Comparison of ENCODE assay signal across 17 cellular contexts in genomic region chr15:30791239-30791638, GRCh38.
DNase-seq lines count a peak whose midpoint lies in the region; ATAC-seq and TF ChIP-seq lines count a peak whose summit lies in the region.
"Had no signal": no experiment of that assay in that cellular context is flagged by ENCODE, and none has a peak within 500 bp of the region (broad histone marks: within the 10 kb centered on the region; RNA-seq: fewer than 3 reads in every experiment).

No MANE protein-coding gene starts in this region.

- H3K9me2 ChIP-seq in HCT116 (ENCODE audit: insufficient read depth), result no peaks in the 10 kb centered on the region

- TF ChIP-seq POLR2A in HCT116 (IDR thresholded peaks at IDR 0.05; ENCODE audit: borderline replicate concordance, extremely low read depth, insufficient read depth, insufficient read length), result no peak

- DNase-seq in MCF 10A (ENCODE audit: unreplicated experiment) (peak; percentile 40), mammary epithelial cell (no peak), HCT116 (ENCODE audit: low read depth, low spot score) (no peak), SK-MEL-5 (ENCODE audit: low read depth, low spot score) (peak; percentile 64), posterior vena cava (ENCODE audit: low spot score) (peak; percentile 40), amygdala (lab: John Stamatoyannopoulos, UW) (no peak), OCI-M1 (lab: John Stamatoyannopoulos, UW) (no peak)
- DNase-seq in activated CD4-positive, alpha-beta memory T cell treated with anti-CD3 and anti-CD28 coated beads, Interleukin-2, amount 10 ng/mL, durations not matched to agents 7 days and 5 days, result no peak
- DNase-seq: amniotic stem cell; KG1; mesenchymal stem cell; NCI-H187; right cardiac atrium; stimulated activated CD4-positive, alpha-beta T cell treated with anti-CD3 and anti-CD28 coated beads, Interleukin-4, amount 100 ng/mL, for 1 hour; upper lobe of right lung had no signal

- no peak overlapping the region for H3K4me3 ChIP-seq in mammary epithelial cell (replicated peaks in 1 of 3; ENCODE audit: insufficient read depth in 1 of 3, low read depth in 2 of 3, low read length in 3 of 3)
- H3K4me3 ChIP-seq in HCT116 (replicated peaks in 1 of 2; ENCODE audit: low read depth in 1 of 2, low read length in 2 of 2), result no peak overlapping the region
- H3K4me3 ChIP-seq: gastroesophageal sphincter, GM12878, upper lobe of right lung had no signal

- H3K9ac ChIP-seq in mammary epithelial cell (ENCODE audit: insufficient read depth, low read length) (no peak overlapping the region), HCT116 (ENCODE audit: low read length) (no peak overlapping the region)

- H3K79me2 ChIP-seq in mammary epithelial cell (ENCODE audit: insufficient read depth, low read length), result no peaks in the 10 kb centered on the region
- H3K79me2 ChIP-seq in HCT116 (ENCODE audit: insufficient read depth, low read length), result no peaks in the 10 kb centered on the region

- 97% methylated on average over 6 of the region's 9 CpGs for WGBS in mammary epithelial cell (ENCODE audit: low coverage, missing lambda C conversion rate)

- CTCF ChIA-PET in MCF 10A (lab: Yijun Ruan, JAX) (no interaction called here), mammary epithelial cell (lab: Charles Lee; ENCODE audit: low non-redundant PET) (no interaction called here), HCT116 (lab: Charles Lee) (interaction anchor here (0.9 kb wide), 1 partner anchor 8 kb away, joined by 3 read pairs; no protein-coding TSS in a partner anchor)
- CTCF ChIA-PET in activated CD4-positive, alpha-beta memory T cell treated with anti-CD3 and anti-CD28 coated beads, Interleukin-2, amount 10 ng/mL, durations not matched to agents 7 days and 5 days (lab: Charles Lee), result no interaction called here

- H3K27me3 ChIP-seq in mammary epithelial cell (ENCODE audit: insufficient read depth, low read length) (no peaks in the 10 kb centered on the region), HCT116 (ENCODE audit: insufficient read depth, low read length) (no peaks in the 10 kb centered on the region)
- H3K27me3 ChIP-seq: upper lobe of right lung had no signal

- H3K36me3 ChIP-seq in mammary epithelial cell (ENCODE audit: insufficient read depth, low read length), result no peaks in the 10 kb centered on the region
- no peaks in the 10 kb centered on the region for H3K36me3 ChIP-seq in HCT116 (ENCODE audit: control insufficient read depth in 1 of 2, insufficient read depth in 2 of 2, low read length in 2 of 2)
- H3K36me3 ChIP-seq: gastroesophageal sphincter, upper lobe of right lung had no signal

- no peak overlapping the region for H3K27ac ChIP-seq in mammary epithelial cell (ENCODE audit: insufficient read depth, low read depth, low read length)
- no peak overlapping the region for H3K27ac ChIP-seq in HCT116 (ENCODE audit: low read depth, low read length)
- H3K27ac ChIP-seq: gastroesophageal sphincter, upper lobe of right lung had no signal

- no peaks in the 10 kb centered on the region for H3K9me3 ChIP-seq in mammary epithelial cell (replicated peaks; ENCODE audit: insufficient read depth, low read length)
- no peaks in the 10 kb centered on the region for H3K9me3 ChIP-seq in HCT116 (ENCODE audit: control insufficient read depth in 1 of 2, insufficient read depth in 1 of 2, low read depth in 1 of 2, low read length in 2 of 2)
- H3K9me3 ChIP-seq: gastroesophageal sphincter, upper lobe of right lung had no signal

- intact Hi-C loops in MCF 10A (cut with micrococcal nuclease), result no loop called here
- intact Hi-C loops in mammary epithelial cell (cut with micrococcal nuclease), result loop anchor here (10.0 kb wide), 1 partner anchor 334 kb away; no protein-coding TSS in a partner anchor
- intact Hi-C loops in HCT116 (cut with micrococcal nuclease), result no loop called here
- intact Hi-C loops in posterior vena cava (cut with DNase I), result no loop called here

- no peaks in the 10 kb centered on the region for H3K36me3 Mint-ChIP-seq in MCF 10A (ENCODE audit: insufficient read depth, unreplicated experiment)
- H3K36me3 Mint-ChIP-seq in activated CD4-positive, alpha-beta memory T cell treated with anti-CD3 and anti-CD28 coated beads, Interleukin-2, amount 10 ng/mL, durations not matched to agents 7 days and 5 days (ENCODE audit: low read depth), result no peaks in the 10 kb centered on the region

- peaks cover 7% of the 10 kb centered on the region for H3K4me1 Mint-ChIP-seq in MCF 10A (ENCODE audit: insufficient read depth, unreplicated experiment)
- H3K4me1 Mint-ChIP-seq in activated CD4-positive, alpha-beta memory T cell treated with anti-CD3 and anti-CD28 coated beads, Interleukin-2, amount 10 ng/mL, durations not matched to agents 7 days and 5 days, result no peaks in the 10 kb centered on the region

- no peak overlapping the region for H3K27ac Mint-ChIP-seq in MCF 10A (ENCODE audit: low read depth, unreplicated experiment)
- H3K27ac Mint-ChIP-seq in activated CD4-positive, alpha-beta memory T cell treated with anti-CD3 and anti-CD28 coated beads, Interleukin-2, amount 10 ng/mL, durations not matched to agents 7 days and 5 days, result no peak overlapping the region

- RAD21 ChIA-PET in HCT116 (lab: Charles Lee; ENCODE audit: low non-redundant PET in 1 of 2, low total read pairs in 2 of 2, uncharacterized antibody in 2 of 2, unreplicated experiment in 2 of 2), result no interaction called here

- no peak overlapping the region for H3K4me3 Mint-ChIP-seq in MCF 10A (ENCODE audit: unreplicated experiment)
- no peak overlapping the region for H3K4me3 Mint-ChIP-seq in activated CD4-positive, alpha-beta memory T cell treated with anti-CD3 and anti-CD28 coated beads, Interleukin-2, amount 10 ng/mL, durations not matched to agents 7 days and 5 days

- H3K4me1 ChIP-seq in mammary epithelial cell (ENCODE audit: insufficient read depth, low read length), result no peaks in the 10 kb centered on the region
- H3K4me1 ChIP-seq in HCT116 (ENCODE audit: control insufficient read depth in 1 of 2, insufficient read depth in 2 of 2, low read length in 2 of 2), result no peaks in the 10 kb centered on the region
- H3K4me1 ChIP-seq: gastroesophageal sphincter, upper lobe of right lung had no signal

- BruUV-seq in MCF 10A (replicated peaks; lab: Mats Ljungman, UMichigan), result no TSS peak
- no TSS peak for BruUV-seq in mammary epithelial cell (replicated peaks; lab: Mats Ljungman, UMichigan)
- no TSS peak for BruUV-seq in HCT116 (replicated peaks; lab: Mats Ljungman, UMichigan)

- in situ Hi-C loops in mammary epithelial cell (cut with MboI; ENCODE audit: low sequenced_read_pairs in 2 of 2) (no loop called here), SK-MEL-5 (cut with HindIII; ENCODE audit: low pct_unique_long_range_greater_than_20kb, low sequenced_read_pairs) (no loop called here)

- no peak for TF ChIP-seq CTCF in MCF 10A (IDR thresholded peaks at IDR 0.05; ENCODE audit: unreplicated experiment)
- TF ChIP-seq CTCF in mammary epithelial cell (conservative IDR thresholded peaks at IDR 0.05 in 1 of 2, IDR thresholded peaks at IDR 0.05 in 1 of 2; ENCODE audit: extremely low read depth in 1 of 2, insufficient read depth in 1 of 2, low read depth in 1 of 2, low read length in 2 of 2), result no peak
- no peak for TF ChIP-seq CTCF in HCT116 (IDR thresholded peaks at IDR 0.05 in 2 of 3, conservative IDR thresholded peaks at IDR 0.05 in 1 of 3; ENCODE audit: borderline replicate concordance in 1 of 3, insufficient read depth in 1 of 3, low read depth in 2 of 3, low read length in 2 of 3)

- H4K20me1 ChIP-seq in mammary epithelial cell (ENCODE audit: insufficient read depth, low read length) (no peaks in the 10 kb centered on the region), HCT116 (ENCODE audit: insufficient read depth) (no peaks in the 10 kb centered on the region)

- H3K9me3 Mint-ChIP-seq in MCF 10A (ENCODE audit: unreplicated experiment), result no peaks in the 10 kb centered on the region
- H3K9me3 Mint-ChIP-seq in activated CD4-positive, alpha-beta memory T cell treated with anti-CD3 and anti-CD28 coated beads, Interleukin-2, amount 10 ng/mL, durations not matched to agents 7 days and 5 days, result no peaks in the 10 kb centered on the region

- H2AFZ ChIP-seq in mammary epithelial cell (ENCODE audit: low read depth, low read length), result no peak overlapping the region
- no peak overlapping the region for H2AFZ ChIP-seq in HCT116 (ENCODE audit: low read depth, low read length, poor library complexity, severe bottlenecking)

- no peak for TF ChIP-seq RAD21 in HCT116 (IDR thresholded peaks at IDR 0.05; ENCODE audit: low read depth)

- dilution Hi-C loops in mammary epithelial cell (cut with HindIII; ENCODE audit: low sequenced_read_pairs), result loop anchor here (25.0 kb wide), 1 partner anchor 321 kb away; the partner anchor contains the start of gene TRPM1

- POLR2A ChIA-PET in MCF 10A (lab: Yijun Ruan, JAX), result no interaction called here
- POLR2A ChIA-PET in HCT116 (lab: Charles Lee), result no interaction called here
- POLR2A ChIA-PET in activated CD4-positive, alpha-beta memory T cell treated with anti-CD3 and anti-CD28 coated beads, Interleukin-2, amount 10 ng/mL, durations not matched to agents 7 days and 5 days (lab: Charles Lee), result no interaction called here

- H3K4me2 ChIP-seq in mammary epithelial cell (ENCODE audit: insufficient read depth, low read depth, low read length) (no peak overlapping the region), HCT116 (ENCODE audit: low read length) (no peak overlapping the region)

- no peak; the same call in 1 of the 2 replicates for ATAC-seq in HCT116
- ATAC-seq: gastroesophageal sphincter, GM12878, right cardiac atrium, upper lobe of right lung had no signal

- no peaks in the 10 kb centered on the region for H3K27me3 Mint-ChIP-seq in MCF 10A (ENCODE audit: insufficient read depth, unreplicated experiment)
- peaks cover 17% of the 10 kb centered on the region for H3K27me3 Mint-ChIP-seq in activated CD4-positive, alpha-beta memory T cell treated with anti-CD3 and anti-CD28 coated beads, Interleukin-2, amount 10 ng/mL, durations not matched to agents 7 days and 5 days

TF ChIP-seq in HCT116, 20 proteins besides CTCF, POLR2A, EP300 and RAD21 (continues in another document):
- peak; percentile 65 for TF ChIP-seq TCF7L2 (IDR thresholded peaks at IDR 0.05; ENCODE audit: borderline replicate concordance, extremely low read depth, insufficient read depth, insufficient read length)
- TF ChIP-seq MAX (IDR thresholded peaks at IDR 0.05), result no peak
- no peak for TF ChIP-seq CEBPB (IDR thresholded peaks at IDR 0.05; ENCODE audit: low read depth)

Comparison
In these comparisons a context has a peak if more than half of its experiments do, and no peak if none do; other contexts are left out.
1. DNase-seq: peak in MCF 10A (single experiment), SK-MEL-5 (single experiment) and posterior vena cava (single experiment); none in mammary epithelial cell (single experiment), HCT116 (single experiment), activated CD4-positive, alpha-beta memory T cell treated with anti-CD3 and anti-CD28 coated beads, Interleukin-2, amount 10 ng/mL, durations not matched to agents 7 days and 5 days (single experiment), amygdala (0 of 56) and OCI-M1 (single experiment).